ENCODE assay signal across 22 cellular contexts in the genomic region with DNA sequence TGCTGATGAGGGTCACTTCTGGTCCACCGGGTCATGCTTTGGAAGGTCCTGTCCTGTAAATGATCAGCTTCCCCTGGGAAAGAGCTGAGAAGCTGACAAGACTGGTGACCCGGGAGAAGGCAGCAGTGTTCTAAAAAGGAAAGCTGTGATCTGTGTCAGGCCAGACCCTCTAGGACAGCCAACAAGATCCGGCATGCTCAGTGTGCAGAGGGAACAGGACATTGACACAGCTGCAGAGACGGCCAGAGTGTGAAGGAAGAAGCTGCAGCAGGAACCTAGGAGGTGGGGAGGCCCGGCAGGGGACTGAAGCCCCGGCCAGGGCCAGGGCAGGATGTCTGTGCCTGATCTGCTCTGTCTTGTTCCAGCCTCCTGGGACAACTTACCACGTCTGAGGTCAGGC.
A peak's percentile ranks its signal among the peaks of the same experiment; 100 is the strongest.
DNase-seq lines count a peak whose midpoint lies in the region; ATAC-seq, FAIRE-seq and TF ChIP-seq lines count a peak whose summit lies in the region.
"Had no signal": no experiment of that assay in that cellular context is flagged by ENCODE, and none has a peak within 500 bp of the region (broad histone marks: within the 10 kb centered on the region; RNA-seq: fewer than 3 reads in every experiment).

No MANE protein-coding gene starts in this region.

- FAIRE-seq in GM18507 (lab: Jason Lieb, UNC): peak; percentile 31
- FAIRE-seq: endometrium, keratinocyte, RCC 7860, small intestine had no signal

- no peak for TF ChIP-seq CTCF in activated CD8-positive, alpha-beta T cell treated with anti-CD3 and anti-CD28 coated beads for 36 hours (IDR thresholded peaks at IDR 0.05)
- no peak for TF ChIP-seq CTCF in endothelial cell (IDR thresholded peaks at IDR 0.05; ENCODE audit: unreplicated experiment)
- TF ChIP-seq CTCF in glutamatergic neuron (IDR thresholded peaks at IDR 0.05; ENCODE audit: partially characterized antibody, unreplicated experiment): no peak

- H3K4me3 Mint-ChIP-seq in CD4-positive, alpha-beta memory T cell: peak overlapping the region in 3 of 8 donors; percentile 7 to 57 (median 10)
- H3K4me3 Mint-ChIP-seq in activated CD8-positive, alpha-beta T cell treated with anti-CD3 and anti-CD28 coated beads for 36 hours: no peak overlapping the region
- no peak overlapping the region for H3K4me3 Mint-ChIP-seq in endothelial cell (ENCODE audit: unreplicated experiment)
- no peak overlapping the region for H3K4me3 Mint-ChIP-seq in glutamatergic neuron (ENCODE audit: unreplicated experiment)

- POLR2A ChIA-PET in CD4-positive, alpha-beta memory T cell (lab: Charles Lee; ENCODE audit: partially characterized antibody): interaction anchor here (1.4 to 2.7 kb wide), 2 partner anchors 8 to 26 kb away, joined by 3 to 11 read pairs; no protein-coding TSS in a partner anchor
- POLR2A ChIA-PET in activated CD8-positive, alpha-beta T cell treated with anti-CD3 and anti-CD28 coated beads for 36 hours (lab: Charles Lee): no interaction called here

- no peaks in the 10 kb centered on the region for H3K9me3 ChIP-seq in CD4-positive, alpha-beta memory T cell (ENCODE audit: control insufficient read depth in 1 of 2, low read length in 2 of 2)
- H3K9me3 ChIP-seq: heart right ventricle, SK-N-SH had no signal

- no peak for DNase-seq in CD4-positive, alpha-beta memory T cell
- DNase-seq in GM18507 (ENCODE audit: extremely low spot score, insufficient read length, low read depth) (no peak), left lobe of liver (ENCODE audit: low spot score) (peak; percentile 44), endothelial cell (ENCODE audit: low spot score) (no peak), glutamatergic neuron (no peak)
- no peak for DNase-seq in activated CD8-positive, alpha-beta T cell treated with anti-CD3 and anti-CD28 coated beads for 36 hours
- DNase-seq: activated effector memory CD4-positive, alpha-beta T cell treated with anti-CD3 and anti-CD28 coated beads, Interleukin-2, amount 50 U/mL, for 16 hours; AML-193; amniotic stem cell; heart right ventricle; mesendoderm; naive thymus-derived CD8-positive, alpha-beta T cell; NCI-H1417 treated with DMSO at 0.1 percent for 48 hours; SK-N-SH; small intestine; stimulated activated CD4-positive, alpha-beta T cell treated with anti-CD3 and anti-CD28 coated beads, Interleukin-4, amount 100 ng/mL, for 4 hours; substantia nigra had no signal

- no peaks in the 10 kb centered on the region for H3K27me3 ChIP-seq in CD4-positive, alpha-beta memory T cell (ENCODE audit: insufficient read depth, low read length)
- H3K27me3 ChIP-seq: heart right ventricle had no signal

- H3K27ac Mint-ChIP-seq in CD4-positive, alpha-beta memory T cell: peak overlapping the region in 4 of 7 donors; percentile 13 to 26 (median 16)
- H3K27ac Mint-ChIP-seq in activated CD8-positive, alpha-beta T cell treated with anti-CD3 and anti-CD28 coated beads for 36 hours: peak overlapping the region; percentile 26
- H3K27ac Mint-ChIP-seq in endothelial cell (ENCODE audit: unreplicated experiment) (no peak overlapping the region), glutamatergic neuron (ENCODE audit: unreplicated experiment) (no peak overlapping the region)
- H3K27ac Mint-ChIP-seq: progenitor cell of endocrine pancreas had no signal

- CTCF ChIA-PET in CD4-positive, alpha-beta memory T cell (lab: Charles Lee; ENCODE audit: partially characterized antibody): interaction anchor here (1.0 kb wide), 1 partner anchor 14 kb away, joined by 3 read pairs; no protein-coding TSS in a partner anchor
- CTCF ChIA-PET in activated CD8-positive, alpha-beta T cell treated with anti-CD3 and anti-CD28 coated beads for 36 hours (lab: Charles Lee): no interaction called here

- no peaks in the 10 kb centered on the region for H3K36me3 Mint-ChIP-seq in CD4-positive, alpha-beta memory T cell
- H3K36me3 Mint-ChIP-seq in activated CD8-positive, alpha-beta T cell treated with anti-CD3 and anti-CD28 coated beads for 36 hours (ENCODE audit: low read depth): no peaks in the 10 kb centered on the region
- no peaks in the 10 kb centered on the region for H3K36me3 Mint-ChIP-seq in endothelial cell (ENCODE audit: low read depth, unreplicated experiment)
- no peaks in the 10 kb centered on the region for H3K36me3 Mint-ChIP-seq in glutamatergic neuron (ENCODE audit: unreplicated experiment)
- H3K36me3 Mint-ChIP-seq: naive thymus-derived CD8-positive, alpha-beta T cell had no signal

- H3K4me3 ChIP-seq in CD4-positive, alpha-beta memory T cell (ENCODE audit: low read length in 2 of 2): no peak overlapping the region
- H3K4me3 ChIP-seq: heart right ventricle had no signal

- H3K27ac ChIP-seq in CD4-positive, alpha-beta memory T cell (ENCODE audit: low read depth, low read length): no peak overlapping the region

- H3K4me1 Mint-ChIP-seq in CD4-positive, alpha-beta memory T cell: peaks cover 58 to 94% (median 75%) of the 10 kb centered on the region in 4 donors
- H3K4me1 Mint-ChIP-seq in activated CD8-positive, alpha-beta T cell treated with anti-CD3 and anti-CD28 coated beads for 36 hours (ENCODE audit: low read depth): peaks cover 69% of the 10 kb centered on the region
- H3K4me1 Mint-ChIP-seq in endothelial cell (ENCODE audit: unreplicated experiment): peaks cover 15% of the 10 kb centered on the region
- peaks cover 4% of the 10 kb centered on the region for H3K4me1 Mint-ChIP-seq in glutamatergic neuron (ENCODE audit: low read depth, unreplicated experiment)

- ATAC-seq in activated CD8-positive, alpha-beta T cell treated with anti-CD3 and anti-CD28 coated beads for 36 hours: no peak
- no peak for ATAC-seq in left lobe of liver
- ATAC-seq in GM19463 (IDR thresholded peaks at IDR 0.05; ENCODE audit: unreplicated experiment): no peak
- ATAC-seq: naive thymus-derived CD8-positive, alpha-beta T cell had no signal

- no peaks in the 10 kb centered on the region for H3K9me3 Mint-ChIP-seq in CD4-positive, alpha-beta memory T cell
- H3K9me3 Mint-ChIP-seq in activated CD8-positive, alpha-beta T cell treated with anti-CD3 and anti-CD28 coated beads for 36 hours: no peaks in the 10 kb centered on the region
- H3K9me3 Mint-ChIP-seq in endothelial cell (ENCODE audit: unreplicated experiment) (no peaks in the 10 kb centered on the region), glutamatergic neuron (ENCODE audit: unreplicated experiment) (no peaks in the 10 kb centered on the region)
- H3K9me3 Mint-ChIP-seq: naive thymus-derived CD8-positive, alpha-beta T cell had no signal

- H3K27me3 Mint-ChIP-seq in CD4-positive, alpha-beta memory T cell: no peaks in the 10 kb centered on the region
- H3K27me3 Mint-ChIP-seq in activated CD8-positive, alpha-beta T cell treated with anti-CD3 and anti-CD28 coated beads for 36 hours: peaks cover 14% of the 10 kb centered on the region
- H3K27me3 Mint-ChIP-seq in endothelial cell (ENCODE audit: unreplicated experiment): peaks cover 5% of the 10 kb centered on the region
- no peaks in the 10 kb centered on the region for H3K27me3 Mint-ChIP-seq in glutamatergic neuron (ENCODE audit: unreplicated experiment)

- intact Hi-C loops in CD4-positive, alpha-beta memory T cell (cut with micrococcal nuclease): no loop called here
- intact Hi-C loops in activated CD8-positive, alpha-beta T cell treated with anti-CD3 and anti-CD28 coated beads for 36 hours (cut with micrococcal nuclease): loop anchor here (10.0 kb wide), 3 partner anchors 176 to 376 kb away; partner anchors contain the start of gene ID2

- peaks cover 84% of the 10 kb centered on the region for H3K4me1 ChIP-seq in CD4-positive, alpha-beta memory T cell (ENCODE audit: insufficient read depth, low read length)

- H3K36me3 ChIP-seq in CD4-positive, alpha-beta memory T cell (ENCODE audit: insufficient read depth, low read length): no peaks in the 10 kb centered on the region
- H3K36me3 ChIP-seq: heart right ventricle had no signal

Comparison
In these comparisons a context has a peak if more than half of its experiments do, and no peak if none do; other contexts are left out.
1. H3K27ac Mint-ChIP-seq: peak in CD4-positive, alpha-beta memory T cell (4 of 7) and activated CD8-positive, alpha-beta T cell treated with anti-CD3 and anti-CD28 coated beads for 36 hours (single experiment); none in endothelial cell (single experiment) and glutamatergic neuron (single experiment).